Comparison of ENCODE assay signal across 8 cellular contexts in the genomic region with DNA sequence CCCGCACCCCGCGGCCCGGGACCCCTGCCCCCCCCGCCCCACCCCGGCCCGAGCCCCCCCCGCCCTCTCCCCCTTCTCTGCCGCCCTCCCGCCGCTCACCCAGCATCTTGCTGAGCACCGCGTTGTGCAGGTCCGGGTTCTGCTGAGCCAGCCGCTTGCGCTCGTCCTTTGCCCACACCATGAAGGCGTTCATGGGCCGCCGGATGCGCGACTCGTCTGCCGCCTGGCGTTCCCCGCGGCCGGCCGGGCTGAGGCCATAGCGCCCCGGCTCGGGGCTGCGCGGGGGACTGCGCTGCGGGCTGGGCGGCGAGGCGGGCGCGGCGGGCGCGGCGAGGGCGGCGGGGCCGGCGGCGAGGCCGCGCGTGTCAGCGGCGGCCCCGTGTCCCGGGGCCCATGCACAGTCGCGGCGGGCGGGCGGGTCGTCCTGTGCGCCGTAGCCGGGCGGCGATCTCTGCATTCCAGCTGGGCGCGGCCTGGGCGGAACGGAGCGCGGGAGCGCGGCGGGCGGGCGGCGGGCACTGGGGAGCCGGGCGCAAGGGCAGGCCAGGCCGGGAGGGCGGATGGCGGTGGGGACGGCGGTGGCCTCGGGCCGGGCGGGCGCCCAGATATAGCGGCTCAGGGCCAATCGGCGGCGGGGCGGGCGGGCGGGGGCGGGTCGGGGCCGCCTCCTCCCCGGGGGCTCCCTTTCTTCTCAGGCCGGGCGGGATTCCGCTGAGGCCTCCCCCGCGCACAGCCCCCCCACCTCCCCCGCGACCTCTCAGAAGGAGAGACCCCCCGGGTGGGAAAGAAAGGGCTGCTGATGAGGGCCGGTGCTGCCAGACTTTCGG.
A peak's percentile ranks its signal among the peaks of the same experiment; 100 is the strongest.
DNase-seq lines count a peak whose midpoint lies in the region; ATAC-seq lines count a peak whose summit lies in the region.

A gene (minus strand): TSS at position 580 of the 827 bp plus-strand sequence. CDS start 123 bp downstream, at position 457.

- peaks cover 3% of the 10 kb centered on the region for H3K36me3 ChIP-seq in NT2/D1 (ENCODE audit: insufficient read depth, insufficient read length, low read length)
- H3K36me3 ChIP-seq in mucosa of rectum (ENCODE audit: control insufficient read depth in 2 of 2, insufficient read depth in 2 of 2, low read length in 2 of 2), result no peaks in the 10 kb centered on the region

- intact Hi-C loops in dendritic cell treated with granulocyte-macrophage colony-stimulating factor and Interleukin-4, amounts not matched to agents 40 ng/mL and 50 ng/mL, for 4 days (cut with micrococcal nuclease), result no loop called here

- peak within 1 kb of the TSS; percentile 48 for H3K27ac ChIP-seq in mucosa of rectum (ENCODE audit: low read depth in 2 of 2, low read length in 2 of 2)

- H3K9me3 Mint-ChIP-seq in dendritic cell treated with granulocyte-macrophage colony-stimulating factor and Interleukin-4, amounts not matched to agents 40 ng/mL and 50 ng/mL, for 4 days, result no peaks in the 10 kb centered on the region

- H3K27ac Mint-ChIP-seq in dendritic cell treated with granulocyte-macrophage colony-stimulating factor and Interleukin-4, amounts not matched to agents 40 ng/mL and 50 ng/mL, for 4 days, result no peak within 1 kb of the TSS

- ATAC-seq in GM21576 (IDR thresholded peaks at IDR 0.05; ENCODE audit: unreplicated experiment) (no peak), HG02759 (IDR thresholded peaks at IDR 0.05; ENCODE audit: unreplicated experiment) (no peak), HG03095 (IDR thresholded peaks at IDR 0.05; ENCODE audit: unreplicated experiment) (no peak)

- H3K9ac ChIP-seq in NT2/D1 (ENCODE audit: insufficient read length, low read depth) (peak within 1 kb of the TSS; percentile 72), mucosa of rectum (ENCODE audit: low read depth in 1 of 2, low read length in 2 of 2) (no peak within 1 kb of the TSS)

- H3K4me3 Mint-ChIP-seq in dendritic cell treated with granulocyte-macrophage colony-stimulating factor and Interleukin-4, amounts not matched to agents 40 ng/mL and 50 ng/mL, for 4 days, result peak within 1 kb of the TSS; percentile 39

- H3K27me3 Mint-ChIP-seq in dendritic cell treated with granulocyte-macrophage colony-stimulating factor and Interleukin-4, amounts not matched to agents 40 ng/mL and 50 ng/mL, for 4 days, result peaks cover 87% of the 10 kb centered on the region

- peak within 1 kb of the TSS; percentile 42 for H3K4me3 ChIP-seq in NT2/D1 (ENCODE audit: insufficient read length, low read depth)
- H3K4me3 ChIP-seq in mucosa of rectum (ENCODE audit: low read length in 2 of 2), result no peak within 1 kb of the TSS

- H3K4me1 ChIP-seq in NT2/D1 (ENCODE audit: insufficient read depth, insufficient read length), result peaks cover 43% of the 10 kb centered on the region
- H3K4me1 ChIP-seq in mucosa of rectum (ENCODE audit: control insufficient read depth in 2 of 2, insufficient read depth in 2 of 2, low read length in 2 of 2), result peaks cover 0 to 2% of the 10 kb centered on the region in 2 donors

- H3K9me3 ChIP-seq in NT2/D1 (ENCODE audit: insufficient read depth, low read length), result no peaks in the 10 kb centered on the region
- no peaks in the 10 kb centered on the region for H3K9me3 ChIP-seq in mucosa of rectum (ENCODE audit: control insufficient read depth in 2 of 2, low read length in 2 of 2)

- H3K4me1 Mint-ChIP-seq in dendritic cell treated with granulocyte-macrophage colony-stimulating factor and Interleukin-4, amounts not matched to agents 40 ng/mL and 50 ng/mL, for 4 days (ENCODE audit: low read depth), result peaks cover 27% of the 10 kb centered on the region

- H3K27me3 ChIP-seq in NT2/D1 (ENCODE audit: insufficient read depth, insufficient read length), result peaks cover 38% of the 10 kb centered on the region
- H3K27me3 ChIP-seq in mucosa of rectum (ENCODE audit: control insufficient read depth in 2 of 2, insufficient read depth in 2 of 2, low read length in 2 of 2), result peaks cover 37 to 69% of the 10 kb centered on the region in 2 donors

- DNase-seq in GM03348 (ENCODE audit: low spot score), result peak; percentile 54
- DNase-seq in NT2/D1 (ENCODE audit: low read depth, low spot score), result no peak
- DNase-seq in NCI-H1694 treated with DMSO at 0.1 percent for 48 hours (lab: John Stamatoyannopoulos, UW), result no peak

- H3K36me3 Mint-ChIP-seq in dendritic cell treated with granulocyte-macrophage colony-stimulating factor and Interleukin-4, amounts not matched to agents 40 ng/mL and 50 ng/mL, for 4 days (ENCODE audit: low read depth), result no peaks in the 10 kb centered on the region
